ENCODE assay signal across 18 cellular contexts in genomic region chr22:49147171-49147570, GRCh38.
"Had no signal": no experiment of that assay in that cellular context is flagged by ENCODE, and none has a peak within 500 bp of the region (broad histone marks: within the 10 kb centered on the region; RNA-seq: fewer than 3 reads in every experiment).

No MANE protein-coding gene starts in this region.

- H3K27me3 ChIP-seq: colonic mucosa, foreskin keratinocyte, hepatocyte had no signal

- H3K4me1 ChIP-seq: colonic mucosa, esophagus muscularis mucosa, foreskin keratinocyte, gastroesophageal sphincter, heart left ventricle, left lung, lower lobe of right lung had no signal

- H3K9me3 ChIP-seq: colonic mucosa, esophagus muscularis mucosa, gastroesophageal sphincter, left lung, lower lobe of right lung had no signal

- H3K4me2 ChIP-seq: hepatocyte had no signal

- H3K27ac ChIP-seq: colonic mucosa, dorsolateral prefrontal cortex, esophagus muscularis mucosa, foreskin keratinocyte, gastroesophageal sphincter, heart left ventricle, hepatocyte, left lung, lower lobe of right lung had no signal

- ATAC-seq: foreskin keratinocyte; gastroesophageal sphincter; heart left ventricle; left cardiac atrium; left lung; lower lobe of right lung; naive thymus-derived CD4-positive, alpha-beta T cell had no signal

- H3K36me3 ChIP-seq: colonic mucosa, esophagus muscularis mucosa, gastroesophageal sphincter, heart left ventricle, left lung, lower lobe of right lung had no signal

- DNase-seq: colonic mucosa; dermis blood vessel endothelial cell; effector CD4-positive, alpha-beta T cell; effector memory CD4-positive, alpha-beta T cell; foreskin keratinocyte; hypothalamus; immature natural killer cell; left cardiac atrium; left lung; lower lobe of right lung; mesenchymal stem cell; midbrain; naive thymus-derived CD4-positive, alpha-beta T cell had no signal

- H2AFZ ChIP-seq: hepatocyte had no signal

- H3K4me3 ChIP-seq: colonic mucosa, dorsolateral prefrontal cortex, esophagus muscularis mucosa, gastroesophageal sphincter, heart left ventricle, hepatocyte, left lung, lower lobe of right lung had no signal
